In the genomic region with DNA sequence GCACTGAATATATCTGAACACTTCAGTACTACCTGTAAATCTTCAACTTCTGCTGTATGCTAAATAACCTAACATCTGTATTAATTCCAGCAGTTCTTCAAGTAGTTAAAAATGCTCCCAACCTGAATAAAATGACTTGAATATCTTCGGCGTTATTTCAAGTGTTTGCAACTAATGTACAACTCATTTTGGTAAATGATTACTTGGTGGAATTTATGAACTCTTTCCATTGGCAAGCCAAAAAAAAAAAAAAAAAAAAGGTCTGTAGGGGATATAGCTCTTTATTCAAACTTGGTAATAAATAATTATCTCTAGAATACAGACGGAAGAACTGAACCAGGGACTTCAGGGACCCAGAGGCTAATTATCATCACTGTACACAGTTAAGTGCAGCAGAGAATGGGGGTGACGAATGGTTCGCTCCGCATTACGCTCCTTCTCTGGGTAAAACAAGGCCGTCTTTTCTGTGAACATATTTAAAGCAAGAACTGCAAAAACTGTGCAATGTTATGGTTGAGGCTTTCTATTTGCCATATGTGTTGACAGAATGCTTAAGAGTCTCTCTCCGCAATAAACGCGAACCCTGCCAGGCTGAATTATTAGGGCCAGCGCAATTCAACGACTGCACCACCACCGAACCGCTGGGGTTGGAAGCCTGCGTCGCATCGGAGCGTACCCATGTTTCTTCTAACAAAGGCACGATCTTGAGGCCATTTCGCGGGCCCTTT, we compare ENCODE assay signal across 7 cellular contexts. TPM values are rescaled to one million over a fixed set of nuclear protein-coding genes. Genes with fewer than 3 reads are reported as not detected.
A peak's percentile ranks its signal among the peaks of the same experiment; 100 is the strongest.
DNase-seq lines count a peak whose midpoint lies in the region; ATAC-seq, FAIRE-seq and TF ChIP-seq lines count a peak whose summit lies in the region.

No MANE protein-coding gene starts in this region.

- ATAC-seq in HG03571 (IDR thresholded peaks at IDR 0.05; ENCODE audit: unreplicated experiment): peak; percentile 9
- no peak for ATAC-seq in GM21447 (IDR thresholded peaks at IDR 0.05; ENCODE audit: unreplicated experiment)

- H3K36me3 Mint-ChIP-seq in activated T-helper 1 cell treated with anti-CD3 and anti-CD28 coated beads, Interleukin-12 subunit alpha, Interleukin-12 subunit beta, Interleukin-2, Interleukin-4 antibody, amounts not matched to agents 30 ng/mL and 10 ng/mL and 1 ng/mL, durations not matched to agents 14 hours and 24 hours and 36 hours (ENCODE audit: low read depth): no peaks in the 10 kb centered on the region

- peak overlapping the region; percentile 82 to 100 (median 99) for H3K27ac ChIP-seq in skin epidermis

- H3K4me3 ChIP-seq in iPS-11a (ENCODE audit: low read depth, low read length) (peak overlapping the region; percentile 81), skin epidermis (peak overlapping the region; percentile 56 to 98 (median 67))

- peak; percentile 15 for DNase-seq in GM12891 (ENCODE audit: insufficient read length, low spot score)
- no peak for DNase-seq in activated T-helper 1 cell treated with anti-CD3 and anti-CD28 coated beads, Interleukin-12 subunit alpha, Interleukin-12 subunit beta, Interleukin-2, Interleukin-4 antibody, amounts not matched to agents 30 ng/mL and 10 ng/mL and 1 ng/mL, durations not matched to agents 14 hours and 24 hours and 36 hours (ENCODE audit: low spot score)
- DNase-seq in EL: no peak

- intact Hi-C loops in activated T-helper 1 cell treated with anti-CD3 and anti-CD28 coated beads, Interleukin-12 subunit alpha, Interleukin-12 subunit beta, Interleukin-2, Interleukin-4 antibody, amounts not matched to agents 30 ng/mL and 10 ng/mL and 1 ng/mL, durations not matched to agents 14 hours and 24 hours and 36 hours (cut with micrococcal nuclease): loop anchor here (1.0 to 5.0 kb wide), 9 partner anchors 88 to 1157 kb away; a partner anchor contains a TSS

- no peaks in the 10 kb centered on the region for H3K9me3 Mint-ChIP-seq in activated T-helper 1 cell treated with anti-CD3 and anti-CD28 coated beads, Interleukin-12 subunit alpha, Interleukin-12 subunit beta, Interleukin-2, Interleukin-4 antibody, amounts not matched to agents 30 ng/mL and 10 ng/mL and 1 ng/mL, durations not matched to agents 14 hours and 24 hours and 36 hours

- FAIRE-seq in GM12891 (lab: Jason Lieb, UNC): peak; percentile 95

- no peak for TF ChIP-seq POLR2A in GM12891 (IDR thresholded peaks at IDR 0.05; ENCODE audit: low read depth, low read length)

- H3K27me3 Mint-ChIP-seq in activated T-helper 1 cell treated with anti-CD3 and anti-CD28 coated beads, Interleukin-12 subunit alpha, Interleukin-12 subunit beta, Interleukin-2, Interleukin-4 antibody, amounts not matched to agents 30 ng/mL and 10 ng/mL and 1 ng/mL, durations not matched to agents 14 hours and 24 hours and 36 hours (ENCODE audit: insufficient read depth): peaks cover 22% of the 10 kb centered on the region

- H3K4me3 Mint-ChIP-seq in activated T-helper 1 cell treated with anti-CD3 and anti-CD28 coated beads, Interleukin-12 subunit alpha, Interleukin-12 subunit beta, Interleukin-2, Interleukin-4 antibody, amounts not matched to agents 30 ng/mL and 10 ng/mL and 1 ng/mL, durations not matched to agents 14 hours and 24 hours and 36 hours: peak overlapping the region; percentile 80

- peak overlapping the region; percentile 90 for H3K27ac Mint-ChIP-seq in activated T-helper 1 cell treated with anti-CD3 and anti-CD28 coated beads, Interleukin-12 subunit alpha, Interleukin-12 subunit beta, Interleukin-2, Interleukin-4 antibody, amounts not matched to agents 30 ng/mL and 10 ng/mL and 1 ng/mL, durations not matched to agents 14 hours and 24 hours and 36 hours

- H3K4me1 Mint-ChIP-seq in activated T-helper 1 cell treated with anti-CD3 and anti-CD28 coated beads, Interleukin-12 subunit alpha, Interleukin-12 subunit beta, Interleukin-2, Interleukin-4 antibody, amounts not matched to agents 30 ng/mL and 10 ng/mL and 1 ng/mL, durations not matched to agents 14 hours and 24 hours and 36 hours (ENCODE audit: low read depth): peaks cover 30% of the 10 kb centered on the region

TF ChIP-seq in GM12891, 5 proteins besides CTCF, POLR2A, EP300 and RAD21:
- no peak for TF ChIP-seq SPI1 (IDR thresholded peaks at IDR 0.05; ENCODE audit: low read depth, low read length)
- TF ChIP-seq TAF1 (IDR thresholded peaks at IDR 0.05; ENCODE audit: low read depth, low read length): no peak
- no peak for TF ChIP-seq POU2F2 (IDR thresholded peaks at IDR 0.05; ENCODE audit: low read depth, low read length)
- no peak for TF ChIP-seq PAX5 (IDR thresholded peaks at IDR 0.05; ENCODE audit: insufficient read depth, low read length, severe bottlenecking)
- TF ChIP-seq POLR2AphosphoS5 (IDR thresholded peaks at IDR 0.05; ENCODE audit: low read depth, low read length): no peak

RNA-seq across cellular contexts. Expression of a gene that starts 1.8 kb away (rescaled TPM):
- 26.3 TPM for polyA plus RNA-seq in GM12891 (2012; ENCODE audit: low read depth, missing spikeins)
- total RNA-seq in activated T-helper 1 cell treated with anti-CD3 and anti-CD28 coated beads, Interleukin-12 subunit alpha, Interleukin-12 subunit beta, Interleukin-2, Interleukin-4 antibody, amounts not matched to agents 30 ng/mL and 10 ng/mL and 1 ng/mL, durations not matched to agents 14 hours and 24 hours and 36 hours: 29.8 and 32.9 TPM in 2 replicates
